10 cellular contexts compared by ENCODE assay signal in genomic region chr3:175338775-175339535, GRCh38.
DNase-seq lines count a peak whose midpoint lies in the region; ATAC-seq, FAIRE-seq and TF ChIP-seq lines count a peak whose summit lies in the region.
"Had no signal": no experiment of that assay in that cellular context is flagged by ENCODE, and none has a peak within 500 bp of the region (broad histone marks: within the 10 kb centered on the region; RNA-seq: fewer than 3 reads in every experiment).

No MANE protein-coding gene starts in this region.

- FAIRE-seq in GM19239 (lab: Jason Lieb, UNC), result no peak
- FAIRE-seq: A204.1 had no signal

- H3K36me3 ChIP-seq in SJSA1 (no peaks in the 10 kb centered on the region), thoracic aorta (no peaks in the 10 kb centered on the region)

- H3K27me3 ChIP-seq in SJSA1 (replicated peaks) (no peaks in the 10 kb centered on the region), thoracic aorta (replicated peaks; ENCODE audit: insufficient read depth) (no peaks in the 10 kb centered on the region)

- ATAC-seq in thoracic aorta (ENCODE audit: insufficient number of reproducible peaks, low FRiP score, low read depth) (peak; percentile 88), HG03045 (IDR thresholded peaks at IDR 0.05; ENCODE audit: unreplicated experiment) (no peak)

- peaks cover 9% of the 10 kb centered on the region for H3K4me1 ChIP-seq in SJSA1 (replicated peaks)
- peaks cover 8 to 13% of the 10 kb centered on the region in 2 donors for H3K4me1 ChIP-seq in thoracic aorta (ENCODE audit: control insufficient read depth in 1 of 2, low read depth in 2 of 2)

- H3K9me3 ChIP-seq in SJSA1 (replicated peaks) (no peaks in the 10 kb centered on the region), thoracic aorta (no peaks in the 10 kb centered on the region)

- DNase-seq in DMS53 (lab: John Stamatoyannopoulos, UW), result peak; percentile 62
- no peak for DNase-seq in DMS53 treated with DMSO at 0.1 percent for 48 hours (lab: John Stamatoyannopoulos, UW; ENCODE audit: unreplicated experiment)
- peak; percentile 19 to 31 for DNase-seq in SJSA1 (ENCODE audit: low read depth in 1 of 2, low spot score in 2 of 2)
- DNase-seq in hepatic stellate cell (ENCODE audit: low spot score), result peak; percentile 4
- DNase-seq in thoracic aorta (ENCODE audit: low spot score), result peak; percentile 5
- DNase-seq in superior temporal gyrus (ENCODE audit: extremely low spot score), result no peak
- no peak for DNase-seq in GM19239 (ENCODE audit: insufficient read length, low spot score)
- DNase-seq: NCI-H524 had no signal

- no peak overlapping the region for H3K4me3 ChIP-seq in SJSA1
- H3K4me3 ChIP-seq in thoracic aorta, result peak overlapping the region; percentile 39

- TF ChIP-seq CTCF in thoracic aorta (IDR thresholded peaks at IDR 0.05), result no peak

- H3K27ac ChIP-seq in SJSA1 (no peak overlapping the region), thoracic aorta (peak overlapping the region; percentile 13 to 21)

Comparison
In these comparisons a context has a peak if more than half of its experiments do, and no peak if none do; other contexts are left out.
1. DNase-seq: peak in DMS53 (single experiment), SJSA1 (2 of 2), hepatic stellate cell (single experiment) and thoracic aorta (single experiment); none in DMS53 treated with DMSO at 0.1 percent for 48 hours (single experiment), superior temporal gyrus (single experiment) and GM19239 (single experiment).